In the genomic region with DNA sequence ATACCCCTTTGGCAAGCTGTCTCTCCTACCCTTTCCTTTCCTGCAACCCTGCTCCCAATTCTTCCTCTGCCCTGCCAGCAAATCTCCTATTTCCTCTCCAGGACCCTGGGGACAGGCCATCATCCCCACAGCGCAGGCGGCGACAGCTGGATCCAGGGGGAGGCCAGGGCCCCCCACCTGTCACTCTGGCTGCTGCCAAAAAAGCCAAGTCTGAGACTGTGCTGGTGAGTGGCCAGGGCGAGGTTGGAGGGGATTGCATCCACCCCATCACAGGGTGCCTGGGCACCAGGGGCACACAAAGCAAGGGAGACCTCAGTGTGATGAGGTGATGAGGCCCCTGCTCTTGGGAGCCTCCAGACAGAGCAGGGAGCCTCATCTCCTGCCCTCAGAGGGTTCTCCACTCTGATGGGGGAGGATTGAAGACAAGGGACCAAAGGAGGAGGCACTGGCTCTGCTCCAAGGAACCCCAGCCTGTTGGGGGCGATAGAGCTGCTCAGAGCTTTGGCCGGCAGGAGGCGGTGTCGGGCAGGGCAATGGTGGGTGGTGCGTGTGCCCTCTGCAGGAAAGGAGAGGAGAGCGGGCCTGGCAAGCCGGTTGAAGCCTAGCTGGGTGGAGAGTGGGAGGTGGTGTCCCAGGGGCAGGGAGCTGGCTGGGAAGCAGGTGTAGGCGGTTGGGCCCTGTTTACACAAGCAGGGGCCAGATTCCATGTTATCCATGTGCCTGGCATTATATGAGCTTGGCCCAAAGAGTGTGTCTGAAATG, we compare ENCODE assay signal across 8 cellular contexts. TPM values are rescaled to one million over a fixed set of nuclear protein-coding genes. Genes with fewer than 3 reads are reported as not detected.
A peak's percentile ranks its signal among the peaks of the same experiment; 100 is the strongest.
DNase-seq lines count a peak whose midpoint lies in the region; ATAC-seq and TF ChIP-seq lines count a peak whose summit lies in the region.

No MANE protein-coding gene starts in this region.

- H3K27me3 ChIP-seq in breast epithelium (no peaks in the 10 kb centered on the region), mucosa of rectum (ENCODE audit: control insufficient read depth in 2 of 2, insufficient read depth in 2 of 2, low read length in 2 of 2) (no peaks in the 10 kb centered on the region)

- H3K36me3 ChIP-seq in breast epithelium, result no peaks in the 10 kb centered on the region
- peaks cover 55% of the 10 kb centered on the region in 2 donors for H3K36me3 ChIP-seq in mucosa of rectum (ENCODE audit: control insufficient read depth in 2 of 2, insufficient read depth in 2 of 2, low read length in 2 of 2)

- no peak overlapping the region for H3K4me3 ChIP-seq in NB4 (ENCODE audit: low read depth, low read length)
- H3K4me3 ChIP-seq in breast epithelium, result no peak overlapping the region
- H3K4me3 ChIP-seq in mucosa of rectum (ENCODE audit: low read length in 2 of 2), result no peak overlapping the region

- H3K4me1 ChIP-seq in breast epithelium (no peaks in the 10 kb centered on the region), mucosa of rectum (ENCODE audit: control insufficient read depth in 2 of 2, insufficient read depth in 2 of 2, low read length in 2 of 2) (peaks cover 6 to 12% of the 10 kb centered on the region in 2 donors)

- intact Hi-C loops in breast epithelium (cut with DNase I; ENCODE audit: low total_unique reads), result loop anchor here (2.0 kb wide), 1 partner anchor 45 kb away; no protein-coding TSS in a partner anchor

- H3K9me3 ChIP-seq in breast epithelium (no peaks in the 10 kb centered on the region), mucosa of rectum (ENCODE audit: control insufficient read depth in 2 of 2, low read length in 2 of 2) (no peaks in the 10 kb centered on the region)

- peak; percentile 32 for TF ChIP-seq CTCF in GM10266 (IDR thresholded peaks at IDR 0.05; ENCODE audit: control insufficient read depth, insufficient read depth, low read depth, missing control alignments)
- peak; percentile 93 for TF ChIP-seq CTCF in NB4 (IDR thresholded peaks at IDR 0.05; ENCODE audit: low read depth, low read length)
- TF ChIP-seq CTCF in breast epithelium (IDR thresholded peaks at IDR 0.05), result peak; percentile 9 to 71 (median 47)

- DNase-seq in GM10266 (ENCODE audit: extremely low spot score) (peak; percentile 48), NB4 (ENCODE audit: low read depth) (peak; percentile 68), breast epithelium (ENCODE audit: low spot score in 2 of 2) (no peak), T-helper 9 cell (no peak), anterior cingulate cortex (lab: John Stamatoyannopoulos, UW) (no peak)
- DNase-seq in activated effector memory CD4-positive, alpha-beta T cell treated with anti-CD3 and anti-CD28 coated beads, Interleukin-2, amount 50 U/mL, for 16 hours, result no peak

- H3K27ac ChIP-seq in breast epithelium (peak overlapping the region; percentile 34 to 56), mucosa of rectum (ENCODE audit: low read depth in 2 of 2, low read length in 2 of 2) (peak overlapping the region; percentile 45 to 59)

- TF ChIP-seq POLR2A in NB4 (IDR thresholded peaks at IDR 0.05; ENCODE audit: extremely low read depth, insufficient read length) (no peak), breast epithelium (IDR thresholded peaks at IDR 0.05) (no peak)

- peak overlapping the region in 1 of 2 donors; percentile 41 for H3K9ac ChIP-seq in mucosa of rectum (ENCODE audit: low read depth in 1 of 2, low read length in 2 of 2)

- no peak for ATAC-seq in GM18873 (IDR thresholded peaks at IDR 0.05; ENCODE audit: low FRiP score, unreplicated experiment)

RNA-seq across cellular contexts. Expression of a gene that starts 15.6 kb away (rescaled TPM):
- total RNA-seq in breast epithelium, result 10 to 100 TPM; 28.2 to 53.4 (median 30.5) TPM

RNA-seq across cellular contexts. Expression of a gene that starts 23.6 kb away (rescaled TPM):
- total RNA-seq in breast epithelium, result 10 to 100 TPM; 10.6 to 67.6 (median 48.5) TPM

RNA-seq across cellular contexts. Expression of a gene that starts 50.4 kb away (rescaled TPM):
- total RNA-seq in breast epithelium, result under 1 TPM in 2 of 3 donors, not detected in 1; 0.16 to 0.98 TPM

Comparison
In these comparisons a context has a peak if more than half of its experiments do, and no peak if none do; other contexts are left out.
1. DNase-seq: peak in GM10266 (single experiment) and NB4 (single experiment); none in breast epithelium (0 of 2), activated effector memory CD4-positive, alpha-beta T cell treated with anti-CD3 and anti-CD28 coated beads, Interleukin-2, amount 50 U/mL, for 16 hours (single experiment), T-helper 9 cell (single experiment) and anterior cingulate cortex (0 of 58).
2. CTCF ChIP-seq: peak in every context shown above with its lines; median percentile 93 in NB4; 47 in breast epithelium; 32 in GM10266.